15 cellular contexts compared by ENCODE assay signal in genomic region chr5:7805379-7805778, GRCh38. TPM values are rescaled to one million over a fixed set of nuclear protein-coding genes. Genes with fewer than 3 reads are reported as not detected.
DNase-seq lines count a peak whose midpoint lies in the region; ATAC-seq, FAIRE-seq and TF ChIP-seq lines count a peak whose summit lies in the region.
"Had no signal": no experiment of that assay in that cellular context is flagged by ENCODE, and none has a peak within 500 bp of the region (broad histone marks: within the 10 kb centered on the region; RNA-seq: fewer than 3 reads in every experiment).

No MANE protein-coding gene starts in this region.

- H2AFZ ChIP-seq in PC-3 (ENCODE audit: low read length), result no peak overlapping the region

- no peaks in the 10 kb centered on the region for H3K79me2 ChIP-seq in PC-3 (ENCODE audit: low read length)

- no peaks in the 10 kb centered on the region for H3F3A ChIP-seq in PC-3 (ENCODE audit: low read length, unreplicated experiment)

- no peak for TF ChIP-seq EP300 in upper lobe of left lung (IDR thresholded peaks at IDR 0.05)

- POLR2A ChIA-PET in PC-3 (lab: Charles Lee; ENCODE audit: unreplicated experiment), result no interaction called here

- no peak overlapping the region for H3K27ac ChIP-seq in PC-3 (ENCODE audit: low read length)
- H3K27ac ChIP-seq in left ventricle myocardium inferior (replicated peaks), result no peak overlapping the region
- H3K27ac ChIP-seq in upper lobe of left lung, result no peak overlapping the region
- H3K27ac ChIP-seq: spleen had no signal

- DNase-seq in SKM-1 treated with dmso at 0.1 percent for 144 hours (lab: John Stamatoyannopoulos, UW; ENCODE audit: unreplicated experiment) (peak; percentile 19), SKM-1 (lab: John Stamatoyannopoulos, UW; ENCODE audit: unreplicated experiment) (no peak), PC-3 (peak; percentile 16), fibroblast of the aortic adventitia (ENCODE audit: low read depth) (no peak), urothelium cell line (ENCODE audit: low spot score) (peak; percentile 23), left ventricle myocardium inferior (no peak), upper lobe of left lung (no peak)
- DNase-seq: activated CD8-positive, alpha-beta memory T cell treated with anti-CD3 and anti-CD28 coated beads, Interleukin-2, amount 50 U/mL, for 4 hours; GOT3; NCI-H2081 treated with DMSO at 0.1 percent for 48 hours; spleen; T-helper 1 cell had no signal

- no peak overlapping the region for H3K4me3 ChIP-seq in PC-3 (ENCODE audit: low read length)
- H3K4me3 ChIP-seq in fibroblast of the aortic adventitia (ENCODE audit: low read depth, low read length), result no peak overlapping the region
- H3K4me3 ChIP-seq in left ventricle myocardium inferior, result no peak overlapping the region
- no peak overlapping the region for H3K4me3 ChIP-seq in upper lobe of left lung
- H3K4me3 ChIP-seq: spleen had no signal

- intact Hi-C loops in PC-3 (cut with micrococcal nuclease), result no loop called here
- intact Hi-C loops in left ventricle myocardium inferior (cut with micrococcal nuclease), result no loop called here

- BruUV-seq in PC-3 (replicated peaks; lab: Mats Ljungman, UMichigan), result no TSS peak

- no peaks in the 10 kb centered on the region for H3K9me2 ChIP-seq in PC-3 (replicated peaks; ENCODE audit: low read length)

- no peak overlapping the region for H3K4me2 ChIP-seq in PC-3 (ENCODE audit: low read length)

- H3K9me3 ChIP-seq in PC-3 (ENCODE audit: low read length) (no peaks in the 10 kb centered on the region), left ventricle myocardium inferior (replicated peaks) (no peaks in the 10 kb centered on the region), upper lobe of left lung (no peaks in the 10 kb centered on the region)
- H3K9me3 ChIP-seq: spleen had no signal

- H3K9ac ChIP-seq in PC-3 (ENCODE audit: low read length), result no peak overlapping the region

- no peaks in the 10 kb centered on the region for H3K4me1 ChIP-seq in PC-3 (ENCODE audit: insufficient read depth, low read length)
- no peaks in the 10 kb centered on the region for H3K4me1 ChIP-seq in left ventricle myocardium inferior
- H3K4me1 ChIP-seq in upper lobe of left lung, result peaks cover 0 to 12% (median 0%) of the 10 kb centered on the region in 4 donors
- H3K4me1 ChIP-seq: spleen had no signal

- ATAC-seq in PC-3 (no peak), upper lobe of left lung (ENCODE audit: low FRiP score in 2 of 2) (no peak), HG02571 (IDR thresholded peaks at IDR 0.05; ENCODE audit: unreplicated experiment) (no peak)

- TF ChIP-seq POLR2A in upper lobe of left lung (IDR thresholded peaks at IDR 0.05), result no peak

- TF ChIP-seq CTCF in PC-3 (conservative IDR thresholded peaks at IDR 0.05; ENCODE audit: low read depth, low read length) (peak; percentile 60), fibroblast of the aortic adventitia (IDR thresholded peaks at IDR 0.05; ENCODE audit: insufficient read depth, low read length) (peak; percentile 10), left ventricle myocardium inferior (IDR thresholded peaks at IDR 0.05; ENCODE audit: borderline replicate concordance) (no peak), upper lobe of left lung (IDR thresholded peaks at IDR 0.05) (no peak)

- H3K27me3 ChIP-seq in PC-3 (ENCODE audit: low read length), result peaks cover 35% of the 10 kb centered on the region
- peaks cover 48% of the 10 kb centered on the region for H3K27me3 ChIP-seq in left ventricle myocardium inferior (ENCODE audit: low read depth)
- no peaks in the 10 kb centered on the region for H3K27me3 ChIP-seq in upper lobe of left lung

- 93 to 94% methylated on average over 2 of the region's 2 CpGs for WGBS in upper lobe of left lung, 2 donors

- H4K20me1 ChIP-seq in PC-3 (ENCODE audit: low read length), result no peaks in the 10 kb centered on the region

- no peaks in the 10 kb centered on the region for H3K36me3 ChIP-seq in PC-3 (ENCODE audit: low read depth, low read length)
- no peaks in the 10 kb centered on the region for H3K36me3 ChIP-seq in left ventricle myocardium inferior
- H3K36me3 ChIP-seq in upper lobe of left lung, result no peaks in the 10 kb centered on the region
- H3K36me3 ChIP-seq: spleen had no signal

- no peak for FAIRE-seq in urothelium cell line (lab: Jason Lieb, UNC)
- FAIRE-seq: astrocyte had no signal

- CTCF ChIA-PET in PC-3 (lab: Charles Lee), result no interaction called here

RNA-seq across cellular contexts. Expression of gene CFAP90, which starts 45.6 kb away (rescaled TPM):
- total RNA-seq in PC-3 (2014; rRNA removed), result 0.58 TPM in 1 of 2 replicates, not detected in the other
- not detected in 2 replicates for total RNA-seq in fibroblast of the aortic adventitia (ENCODE audit: low replicate concordance)
- not detected for total RNA-seq in left ventricle myocardium inferior
- 10 to 100 TPM in 1 of 6 donors, 1 to 10 TPM in 4, under 1 TPM in 1; 0.54 to 11.3 (median 6.0) TPM for total RNA-seq in upper lobe of left lung
- total RNA-seq: B cell had no signal

Comparison
In these comparisons a context has a peak if more than half of its experiments do, and no peak if none do; other contexts are left out.
1. DNase-seq: peak in SKM-1 treated with dmso at 0.1 percent for 144 hours (single experiment), PC-3 (single experiment) and urothelium cell line (single experiment); none in SKM-1 (single experiment), fibroblast of the aortic adventitia (single experiment), left ventricle myocardium inferior (single experiment) and upper lobe of left lung (0 of 2).
2. CTCF ChIP-seq: peak in PC-3 (single experiment) and fibroblast of the aortic adventitia (single experiment); none in left ventricle myocardium inferior (single experiment) and upper lobe of left lung (0 of 6).